Comparison of ENCODE assay signal across 28 cellular contexts in the genomic region with DNA sequence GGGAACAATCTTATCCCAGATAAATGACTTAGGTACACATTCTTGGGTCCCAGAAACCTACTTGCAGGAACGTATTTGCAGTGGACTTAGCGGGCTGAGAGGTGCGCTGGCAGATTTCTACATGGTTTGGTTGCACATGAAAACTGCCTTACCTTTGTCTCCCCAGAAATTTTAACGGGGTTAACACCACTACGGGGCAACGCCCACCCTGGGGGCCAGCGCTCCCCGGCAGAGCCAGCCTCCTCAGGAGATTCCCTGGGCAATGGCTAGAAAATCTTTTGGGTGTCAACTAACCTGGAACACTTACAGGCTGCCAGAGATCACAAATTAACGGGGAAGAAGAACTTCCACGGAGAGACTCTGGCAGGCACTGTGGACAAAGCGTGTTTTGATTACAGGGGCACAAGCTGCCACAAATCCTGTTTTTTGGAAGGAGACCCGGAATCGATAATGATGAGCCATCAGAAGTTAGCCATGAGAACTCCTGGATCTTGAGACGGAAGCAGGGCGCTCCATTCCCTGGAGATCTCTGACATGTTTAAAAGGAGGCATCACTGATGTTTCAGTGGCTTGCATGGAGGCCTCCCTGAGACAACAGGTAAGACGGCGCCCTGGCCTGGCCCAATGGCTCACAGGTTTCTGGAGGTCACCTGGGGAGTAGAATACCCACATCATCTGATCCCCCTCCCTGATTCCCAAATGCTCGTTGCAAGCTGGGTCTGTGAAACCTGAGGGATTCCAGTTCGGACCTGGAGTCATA.
"Had no signal": no experiment of that assay in that cellular context is flagged by ENCODE, and none has a peak within 500 bp of the region (broad histone marks: within the 10 kb centered on the region; RNA-seq: fewer than 3 reads in every experiment).

No MANE protein-coding gene starts in this region.

- H3K27ac ChIP-seq: neutrophil, ovary, parathyroid adenoma, psoas muscle, right lobe of liver, sigmoid colon, stomach, thoracic aorta, thyroid gland, tibial nerve, upper lobe of left lung, vagina had no signal

- H3K4me1 Mint-ChIP-seq: stimulated activated effector memory CD8-positive, alpha-beta T cell treated with anti-CD3 and anti-CD28 coated beads, Interleukin-12 subunit alpha, Interleukin-12 subunit beta, amount 100 ng/mL, for 72 hours had no signal

- H3K4me1 ChIP-seq: parathyroid adenoma, psoas muscle, right lobe of liver, sigmoid colon, stomach, thyroid gland, tibial nerve, upper lobe of left lung, vagina had no signal

- H3K27me3 Mint-ChIP-seq: stimulated activated naive CD8-positive, alpha-beta T cell treated with anti-CD3 and anti-CD28 coated beads, Interleukin-15, Interleukin-2, amounts not matched to agents 100 ng/mL and 50 ng/mL, for 24 hours had no signal

- H3K9me3 Mint-ChIP-seq: natural killer cell; stimulated activated effector memory CD8-positive, alpha-beta T cell treated with anti-CD3 and anti-CD28 coated beads, Interleukin-12 subunit alpha, Interleukin-12 subunit beta, amount 100 ng/mL, for 72 hours had no signal

- H3K36me3 Mint-ChIP-seq: natural killer cell; stimulated activated effector memory CD8-positive, alpha-beta T cell treated with anti-CD3 and anti-CD28 coated beads, Interleukin-12 subunit alpha, Interleukin-12 subunit beta, amount 100 ng/mL, for 72 hours; stimulated activated naive B cell treated with anti-CD40 and anti-IgM and Interleukin-4, amounts not matched to agents 10 μg/mL and 1 μg/mL and 100 μg/mL, for 72 hours had no signal

- H3K36me3 ChIP-seq: neutrophil, ovary, right lobe of liver, sigmoid colon, stomach, thoracic aorta, thyroid gland, tibial nerve, upper lobe of left lung, vagina had no signal

- H3K27ac Mint-ChIP-seq: natural killer cell; nephron; progenitor cell of endocrine pancreas; stimulated activated effector memory CD8-positive, alpha-beta T cell treated with anti-CD3 and anti-CD28 coated beads, Interleukin-12 subunit alpha, Interleukin-12 subunit beta, amount 100 ng/mL, for 72 hours; stimulated activated naive B cell treated with anti-CD40 and anti-IgM and Interleukin-4, amounts not matched to agents 10 μg/mL and 1 μg/mL and 100 μg/mL, for 72 hours; stimulated activated naive CD8-positive, alpha-beta T cell treated with anti-CD3 and anti-CD28 coated beads, Interleukin-15, Interleukin-2, amounts not matched to agents 100 ng/mL and 50 ng/mL, for 24 hours had no signal

- H3K4me3 Mint-ChIP-seq: natural killer cell; nephron; stimulated activated effector memory CD8-positive, alpha-beta T cell treated with anti-CD3 and anti-CD28 coated beads, Interleukin-12 subunit alpha, Interleukin-12 subunit beta, amount 100 ng/mL, for 72 hours; stimulated activated naive B cell treated with anti-CD40 and anti-IgM and Interleukin-4, amounts not matched to agents 10 μg/mL and 1 μg/mL and 100 μg/mL, for 72 hours; stimulated activated naive CD8-positive, alpha-beta T cell treated with anti-CD3 and anti-CD28 coated beads, Interleukin-15, Interleukin-2, amounts not matched to agents 100 ng/mL and 50 ng/mL, for 24 hours had no signal

- DNase-seq: natural killer cell; nucleus accumbens; posterior cingulate gyrus; psoas muscle; right cardiac atrium; right lobe of liver; sigmoid colon; small intestine; stimulated activated CD4-positive, alpha-beta T cell treated with anti-CD3 and anti-CD28 coated beads, Interleukin-15, amount 100 ng/mL, for 24 hours; stimulated activated CD4-positive, alpha-beta T cell treated with anti-CD3 and anti-CD28 coated beads, Interleukin-2, amount 100 ng/mL, for 24 hours; stimulated activated CD4-positive, alpha-beta T cell treated with anti-CD3 and anti-CD28 coated beads, Interleukin-2, amount 100 ng/mL, for 48 hours; stimulated activated CD4-positive, alpha-beta T cell treated with anti-CD3 and anti-CD28 coated beads, Interleukin-4, amount 100 ng/mL, for 24 hours; stimulated activated naive B cell treated with anti-CD40 and anti-IgM and Interleukin-4, amounts not matched to agents 10 μg/mL and 1 μg/mL and 100 μg/mL, for 72 hours; stimulated activated naive CD4-positive, alpha-beta T cell treated with Interleukin-2 at 50 U/mL for 16 hours; stomach; trophoblast cell had no signal

- ATAC-seq: natural killer cell; psoas muscle; right cardiac atrium; right lobe of liver; stimulated activated effector memory CD8-positive, alpha-beta T cell treated with anti-CD3 and anti-CD28 coated beads, Interleukin-12 subunit alpha, Interleukin-12 subunit beta, amount 100 ng/mL, for 72 hours; stimulated activated naive B cell treated with anti-CD40 and anti-IgM and Interleukin-4, amounts not matched to agents 10 μg/mL and 1 μg/mL and 100 μg/mL, for 72 hours had no signal

- H3K9me3 ChIP-seq: neutrophil, ovary, psoas muscle, right lobe of liver, sigmoid colon, stomach, thoracic aorta, thyroid gland, tibial nerve, upper lobe of left lung, vagina had no signal

- H3K27me3 ChIP-seq: neutrophil, ovary, right lobe of liver, sigmoid colon, stomach, thyroid gland, tibial nerve, upper lobe of left lung, vagina had no signal

- H3K4me3 ChIP-seq: ovary, psoas muscle, right lobe of liver, sigmoid colon, stomach, thoracic aorta, thyroid gland, tibial nerve, upper lobe of left lung, vagina had no signal
